ENCODE assay signal across 26 cellular contexts in genomic region chr4:88746186-88746585, GRCh38. TPM values are rescaled to one million over a fixed set of nuclear protein-coding genes. Genes with fewer than 3 reads are reported as not detected.
DNase-seq lines count a peak whose midpoint lies in the region; ATAC-seq and TF ChIP-seq lines count a peak whose summit lies in the region.
"Had no signal": no experiment of that assay in that cellular context is flagged by ENCODE, and none has a peak within 500 bp of the region (broad histone marks: within the 10 kb centered on the region; RNA-seq: fewer than 3 reads in every experiment).

No MANE protein-coding gene starts in this region.

- H3K9me3 ChIP-seq in right lobe of liver (no peaks in the 10 kb centered on the region), testis (no peaks in the 10 kb centered on the region)

- whole genome bisulfite sequencing in right lobe of liver (ENCODE audit: insufficient coverage, low coverage, low lambda C conversion rate, missing lambda C conversion rate): 38% methylated on average over 5 of the region's 5 CpGs
- 67 to 76% methylated on average over 5 of the region's 5 CpGs for WGBS in testis, 2 donors

- H3K27me3 Mint-ChIP-seq in GM23338 (ENCODE audit: insufficient read depth, low read depth, poor library complexity): peaks cover 2% of the 10 kb centered on the region
- no peaks in the 10 kb centered on the region for H3K27me3 Mint-ChIP-seq in chondrocyte (ENCODE audit: low read depth)
- H3K27me3 Mint-ChIP-seq in type B pancreatic cell: no peaks in the 10 kb centered on the region
- H3K27me3 Mint-ChIP-seq: activated B cell treated with CpG ODN at 0.5 μM for 24 hours; stimulated activated naive CD8-positive, alpha-beta T cell treated with anti-CD3 and anti-CD28 coated beads, Interleukin-15, Interleukin-2, amounts not matched to agents 100 ng/mL and 50 ng/mL, for 24 hours had no signal

- H3K36me3 Mint-ChIP-seq in GM23338 (ENCODE audit: low read depth) (peaks cover 23% of the 10 kb centered on the region), chondrocyte (ENCODE audit: low read depth) (peaks cover 22% of the 10 kb centered on the region), type B pancreatic cell (peaks cover 50% of the 10 kb centered on the region)

- no peaks in the 10 kb centered on the region for H3K9me2 ChIP-seq in GM23338 (ENCODE audit: insufficient read depth)

- ATAC-seq in GM23338: no peak
- peak in 3 of 4 donors; percentile 19 to 21 (median 19) for ATAC-seq in right lobe of liver
- no peak for ATAC-seq in HG02571 (IDR thresholded peaks at IDR 0.05; ENCODE audit: unreplicated experiment)
- ATAC-seq: foreskin keratinocyte had no signal

- H3K4me3 Mint-ChIP-seq in GM23338 (no peak overlapping the region), chondrocyte (ENCODE audit: unreplicated experiment) (no peak overlapping the region), type B pancreatic cell (no peak overlapping the region)
- H3K4me3 Mint-ChIP-seq: activated B cell treated with CpG ODN at 0.5 μM for 24 hours; neural crest cell; stimulated activated naive CD8-positive, alpha-beta T cell treated with anti-CD3 and anti-CD28 coated beads, Interleukin-15, Interleukin-2, amounts not matched to agents 100 ng/mL and 50 ng/mL, for 24 hours had no signal

- peak; percentile 35 for DNase-seq in GM23338 (ENCODE audit: low spot score)
- DNase-seq in chondrocyte (ENCODE audit: low spot score): no peak
- DNase-seq in right lobe of liver: no peak
- DNase-seq in testis: no peak
- DNase-seq in H7: no peak
- no peak for DNase-seq in GOT3 (lab: John Stamatoyannopoulos, UW)
- no peak for DNase-seq in type B pancreatic cell (ENCODE audit: extremely low spot score, unreplicated experiment)
- DNase-seq: ACHN; activated B cell treated with CpG ODN at 0.5 μM for 24 hours; activated naive CD4-positive, alpha-beta T cell treated with anti-CD3 and anti-CD28 coated beads, Interleukin-2, amount 50 U/mL, for 16 hours; effector CD8-positive, alpha-beta T cell; erythroblast; foreskin keratinocyte; NCI-H2171 treated with DMSO at 0.1 percent for 48 hours; NCI-H524 treated with DMSO at 0.1 percent for 48 hours; NK-92 treated with Interleukin-12 subunit alpha and Interleukin-12 subunit beta, amount 100 ng/mL, for 24 hours; PC-9; posterior cingulate gyrus; SHP77 treated with DMSO at 0.1 percent for 48 hours; T-helper 9 cell had no signal

- H3K36me3 ChIP-seq in GM23338 (ENCODE audit: insufficient read depth) (peaks cover 6% of the 10 kb centered on the region; the same call in 1 of the 2 replicates), right lobe of liver (peaks cover 0 to 26% (median 2%) of the 10 kb centered on the region in 4 donors), testis (ENCODE audit: low read depth, missing control alignments) (no peaks in the 10 kb centered on the region), H7 (replicated peaks; ENCODE audit: control insufficient read depth, insufficient read depth, low read length) (peaks cover 7% of the 10 kb centered on the region)

- H2AFZ ChIP-seq in GM23338: no peak overlapping the region
- H2AFZ ChIP-seq: hepatocyte, PC-9 had no signal

- no peak overlapping the region for H3K4me3 ChIP-seq in GM23338
- H3K4me3 ChIP-seq in right lobe of liver: no peak overlapping the region
- H3K4me3 ChIP-seq in testis: no peak overlapping the region
- H3K4me3 ChIP-seq in H7 (ENCODE audit: insufficient read depth, low read depth, low read length): no peak overlapping the region
- H3K4me3 ChIP-seq: hepatocyte, PC-9 had no signal

- no peaks in the 10 kb centered on the region for H3F3A ChIP-seq in GM23338 (replicated peaks; ENCODE audit: low read depth)

- intact Hi-C loops in right lobe of liver (cut with DNase I) (no loop called here), testis (cut with DNase I; ENCODE audit: low total_unique reads) (loop anchor here (5.0 kb wide), 1 partner anchor 146 kb away; no protein-coding TSS in a partner anchor)

- H3K4me1 ChIP-seq in GM23338 (ENCODE audit: insufficient read depth): peaks cover 15% of the 10 kb centered on the region
- peaks cover 0 to 29% (median 14%) of the 10 kb centered on the region in 4 donors for H3K4me1 ChIP-seq in right lobe of liver
- H3K4me1 ChIP-seq in testis: peaks cover 18% of the 10 kb centered on the region
- H3K4me1 ChIP-seq: foreskin keratinocyte had no signal

- H3K27ac ChIP-seq in GM23338 (ENCODE audit: low read depth) (0 out of 2 replicates have a peak overlapping the region, but pooled peaks have one; percentile 16), right lobe of liver (peak overlapping the region in 2 of 3 donors; percentile 45), testis (peak overlapping the region; percentile 57 to 66)
- H3K27ac ChIP-seq: C4-2B, foreskin keratinocyte, hepatocyte, KMS-11, PC-9 had no signal

- H3K27me3 ChIP-seq in GM23338 (ENCODE audit: insufficient read depth): no peaks in the 10 kb centered on the region
- H3K27me3 ChIP-seq in right lobe of liver: no peaks in the 10 kb centered on the region
- H3K27me3 ChIP-seq in testis: no peaks in the 10 kb centered on the region
- H3K27me3 ChIP-seq in H7 (ENCODE audit: control insufficient read depth, insufficient read depth, low read length): no peaks in the 10 kb centered on the region
- H3K27me3 ChIP-seq: foreskin keratinocyte, hepatocyte had no signal

- TF ChIP-seq POLR2A in right lobe of liver (IDR thresholded peaks at IDR 0.05): no peak
- no peak for TF ChIP-seq POLR2A in testis (IDR thresholded peaks at IDR 0.05)

- TF ChIP-seq CTCF in GM23338 (conservative IDR thresholded peaks at IDR 0.05; ENCODE audit: low read depth in 2 of 2): no peak
- TF ChIP-seq CTCF in chondrocyte (IDR thresholded peaks at IDR 0.05): no peak
- TF ChIP-seq CTCF in right lobe of liver (IDR thresholded peaks at IDR 0.05): no peak
- TF ChIP-seq CTCF in testis (IDR thresholded peaks at IDR 0.05): no peak
- TF ChIP-seq CTCF in type B pancreatic cell (conservative IDR thresholded peaks at IDR 0.05): no peak

- H3K27ac Mint-ChIP-seq in GM23338 (no peak overlapping the region), chondrocyte (ENCODE audit: unreplicated experiment) (peak overlapping the region; percentile 62), type B pancreatic cell (no peak overlapping the region)
- H3K27ac Mint-ChIP-seq: activated B cell treated with CpG ODN at 0.5 μM for 24 hours; stimulated activated naive CD8-positive, alpha-beta T cell treated with anti-CD3 and anti-CD28 coated beads, Interleukin-15, Interleukin-2, amounts not matched to agents 100 ng/mL and 50 ng/mL, for 24 hours had no signal

- H3K4me1 Mint-ChIP-seq in GM23338: peaks cover 13% of the 10 kb centered on the region
- peaks cover 51% of the 10 kb centered on the region for H3K4me1 Mint-ChIP-seq in chondrocyte (ENCODE audit: low read depth)
- H3K4me1 Mint-ChIP-seq in type B pancreatic cell (ENCODE audit: unreplicated experiment): no peaks in the 10 kb centered on the region
- H3K4me1 Mint-ChIP-seq: activated B cell treated with CpG ODN at 0.5 μM for 24 hours, neural crest cell had no signal

- no peaks in the 10 kb centered on the region for H4K20me1 ChIP-seq in GM23338 (replicated peaks; ENCODE audit: insufficient read depth)

- no peaks in the 10 kb centered on the region for H3K79me2 ChIP-seq in GM23338 (replicated peaks; ENCODE audit: insufficient read depth)
- H3K79me2 ChIP-seq: hepatocyte had no signal

- no peaks in the 10 kb centered on the region for H3K9me3 Mint-ChIP-seq in GM23338
- H3K9me3 Mint-ChIP-seq in chondrocyte (ENCODE audit: low read depth): no peaks in the 10 kb centered on the region
- no peaks in the 10 kb centered on the region for H3K9me3 Mint-ChIP-seq in type B pancreatic cell
- H3K9me3 Mint-ChIP-seq: activated B cell treated with CpG ODN at 0.5 μM for 24 hours; neural crest cell; stimulated activated naive CD8-positive, alpha-beta T cell treated with anti-CD3 and anti-CD28 coated beads, Interleukin-15, Interleukin-2, amounts not matched to agents 100 ng/mL and 50 ng/mL, for 24 hours had no signal

- no peak overlapping the region for H3K4me2 ChIP-seq in GM23338
- H3K4me2 ChIP-seq: hepatocyte, KMS-11, PC-9 had no signal

TF ChIP-seq in GM23338, 12 proteins besides CTCF, POLR2A, EP300 and RAD21 (continues in another document):
- TF ChIP-seq EZH2phosphoT487 (IDR thresholded peaks at IDR 0.05; ENCODE audit: unreplicated experiment) (no peak), EZH2 (IDR thresholded peaks at IDR 0.05; ENCODE audit: low read depth, unreplicated experiment) (no peak), REST (IDR thresholded peaks at IDR 0.05; ENCODE audit: unreplicated experiment) (no peak), POLR2AphosphoS5 (IDR thresholded peaks at IDR 0.05; ENCODE audit: low read depth) (no peak), ZNF114 (CRISPR knock-in tag; IDR thresholded peaks at IDR 0.05) (no peak)

RNA-seq across cellular contexts. Expression of gene NAP1L5, which starts 48.6 kb away (rescaled TPM):
- 1.3 and 2.0 TPM in 2 replicates for total RNA-seq in GM23338 (2014; rRNA removed; shearing (Covaris generic))
- 2.4 and 3.9 TPM in 2 replicates for polyA plus RNA-seq in GM23338 (2016; fragmentation: Nextera tagmentation; extraction: Ambion mirVana)
- 5.1 to 9.1 TPM (median 5.8 TPM) in 3 replicates for total RNA-seq in chondrocyte
- 1 to 10 TPM; 1.8 to 5.7 (median 3.0) TPM for total RNA-seq in right lobe of liver
- 10 to 100 TPM; 15.4 to 16.1 TPM for total RNA-seq in testis
- 13.9 TPM for polyA plus RNA-seq in testis (ENCODE audit: insufficient read depth, low read depth, low replicate concordance)
- 1.3 and 1.8 TPM in 2 replicates for total RNA-seq in H7 (2014; rRNA removed; shearing (Covaris generic))
- 3.7 and 5.2 TPM in 2 replicates for total RNA-seq in type B pancreatic cell (ENCODE audit: low replicate concordance)

Comparison
In these comparisons a context has a peak if more than half of its experiments do, and no peak if none do; other contexts are left out.
1. ATAC-seq: peak in right lobe of liver (3 of 4); none in GM23338 (single experiment) and HG02571 (single experiment).
2. Peak in every context shown above with its lines, with median percentiles within 50 percentile points of each other: H3K27ac ChIP-seq.